Comparison of ENCODE assay signal across 25 cellular contexts in the genomic region with DNA sequence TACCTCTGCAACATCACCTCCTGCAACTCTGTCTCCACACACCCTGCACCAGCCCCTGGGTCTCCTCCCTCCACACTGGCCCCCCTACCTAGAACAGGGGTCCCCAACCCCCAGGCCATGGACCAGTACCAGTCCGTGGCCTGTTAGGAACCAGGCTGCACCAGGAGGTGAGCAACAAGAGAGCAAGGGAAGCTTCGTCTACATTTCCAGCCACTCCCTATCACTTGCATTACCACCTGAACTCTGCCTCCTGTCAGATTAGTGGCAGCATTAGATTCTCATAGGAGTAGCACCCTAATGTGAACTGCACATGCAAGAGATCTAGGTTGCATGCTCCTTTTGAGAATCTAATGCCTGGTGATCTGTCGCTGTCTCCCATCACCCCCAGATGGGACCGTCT.
"Had no signal": no experiment of that assay in that cellular context is flagged by ENCODE, and none has a peak within 500 bp of the region (broad histone marks: within the 10 kb centered on the region; RNA-seq: fewer than 3 reads in every experiment).

No MANE protein-coding gene starts in this region.

- H3K4me3 ChIP-seq: colonic mucosa, coronary artery, dorsolateral prefrontal cortex, esophagus muscularis mucosa, esophagus squamous epithelium, gastrocnemius medialis, gastroesophageal sphincter, heart left ventricle, heart right ventricle had no signal

- H3K4me1 ChIP-seq: colonic mucosa, esophagus muscularis mucosa, esophagus squamous epithelium, foreskin keratinocyte, gastrocnemius medialis, gastroesophageal sphincter, heart left ventricle, heart right ventricle had no signal

- H3K27ac ChIP-seq: colonic mucosa, coronary artery, dorsolateral prefrontal cortex, epithelial cell of prostate, esophagus muscularis mucosa, esophagus squamous epithelium, foreskin keratinocyte, gastrocnemius medialis, gastroesophageal sphincter, heart left ventricle, heart right ventricle had no signal

- H3K27me3 ChIP-seq: colonic mucosa had no signal

- H3K27ac Mint-ChIP-seq: dendritic cell treated with granulocyte-macrophage colony-stimulating factor and Interleukin-4, amounts not matched to agents 40 ng/mL and 50 ng/mL, for 4 days; effector memory CD8-positive, alpha-beta T cell; endodermal cell had no signal

- H3K36me3 ChIP-seq: colonic mucosa, esophagus muscularis mucosa, esophagus squamous epithelium, gastrocnemius medialis, gastroesophageal sphincter, heart left ventricle, heart right ventricle had no signal

- H3K9me3 Mint-ChIP-seq: dendritic cell treated with granulocyte-macrophage colony-stimulating factor and Interleukin-4, amounts not matched to agents 40 ng/mL and 50 ng/mL, for 4 days; effector memory CD8-positive, alpha-beta T cell; endodermal cell had no signal

- H3K9me3 ChIP-seq: colonic mucosa, esophagus muscularis mucosa, esophagus squamous epithelium, gastrocnemius medialis, gastroesophageal sphincter, heart left ventricle, heart right ventricle had no signal

- H3K4me3 Mint-ChIP-seq: dendritic cell treated with granulocyte-macrophage colony-stimulating factor and Interleukin-4, amounts not matched to agents 40 ng/mL and 50 ng/mL, for 4 days; effector memory CD8-positive, alpha-beta T cell; endodermal cell had no signal

- DNase-seq: colonic mucosa; cortex of kidney; dermis blood vessel endothelial cell; dorsolateral prefrontal cortex; effector CD4-positive, alpha-beta T cell; effector CD8-positive, alpha-beta T cell; effector memory CD4-positive, alpha-beta T cell; effector memory CD8-positive, alpha-beta T cell; endodermal cell; erythroblast; esophagus squamous epithelium; foreskin fibroblast; foreskin keratinocyte; foreskin melanocyte; gastrocnemius medialis; glutamatergic neuron; head of caudate nucleus; heart left ventricle; heart right ventricle had no signal

- ATAC-seq: effector memory CD8-positive, alpha-beta T cell; esophagus mucosa; foreskin keratinocyte; gastrocnemius medialis; gastroesophageal sphincter; heart left ventricle; heart right ventricle had no signal
